8 cellular contexts compared by ENCODE assay signal in genomic region chr1:226738995-226739695, GRCh38. TPM values are rescaled to one million over a fixed set of nuclear protein-coding genes. Genes with fewer than 3 reads are reported as not detected.
DNase-seq lines count a peak whose midpoint lies in the region; ATAC-seq and TF ChIP-seq lines count a peak whose summit lies in the region.

Gene ITPKB (minus strand): TSS chr1:226739282. CDS start chr1:226737458, 1,824 bp downstream.

- peak within 1 kb of the TSS; percentile 81 for H3K4me3 ChIP-seq in PC-3 (ENCODE audit: low read length)
- H3K4me3 ChIP-seq in fibroblast of the aortic adventitia (ENCODE audit: low read depth, low read length), result peak within 1 kb of the TSS; percentile 77

- H3F3A ChIP-seq in PC-3 (ENCODE audit: low read length, unreplicated experiment), result no peaks in the 10 kb centered on the region

- H3K9me3 ChIP-seq in PC-3 (ENCODE audit: low read length), result peaks cover 7% of the 10 kb centered on the region; the same call in 1 of the 2 replicates

- H3K27me3 Mint-ChIP-seq in natural killer cell treated with Interleukin-12 subunit alpha and Interleukin-12 subunit beta and Interleukin-15 and Interleukin-18, amount 100 ng/mL, for 72 hours, result no peaks in the 10 kb centered on the region
- H3K27me3 Mint-ChIP-seq in type B pancreatic cell, result no peaks in the 10 kb centered on the region

- peak within 1 kb of the TSS; percentile 85 for H3K9ac ChIP-seq in PC-3 (ENCODE audit: low read length)

- H3K36me3 Mint-ChIP-seq in natural killer cell treated with Interleukin-12 subunit alpha and Interleukin-12 subunit beta and Interleukin-15 and Interleukin-18, amount 100 ng/mL, for 72 hours, result peaks cover 10% of the 10 kb centered on the region
- H3K36me3 Mint-ChIP-seq in type B pancreatic cell, result peaks cover 10% of the 10 kb centered on the region

- peak within 1 kb of the TSS; percentile 47 for H3K27ac ChIP-seq in PC-3 (ENCODE audit: low read length)

- TF ChIP-seq CTCF in PC-3 (conservative IDR thresholded peaks at IDR 0.05; ENCODE audit: low read depth, low read length), result no peak
- TF ChIP-seq CTCF in fibroblast of the aortic adventitia (IDR thresholded peaks at IDR 0.05; ENCODE audit: insufficient read depth, low read length), result no peak
- no peak for TF ChIP-seq CTCF in type B pancreatic cell (conservative IDR thresholded peaks at IDR 0.05)

- peak within 1 kb of the TSS; percentile 88 for H2AFZ ChIP-seq in PC-3 (ENCODE audit: low read length)

- H3K4me3 Mint-ChIP-seq in natural killer cell treated with Interleukin-12 subunit alpha and Interleukin-12 subunit beta and Interleukin-15 and Interleukin-18, amount 100 ng/mL, for 72 hours, result peak within 1 kb of the TSS; percentile 83
- H3K4me3 Mint-ChIP-seq in type B pancreatic cell, result peak within 1 kb of the TSS; percentile 97

- H3K9me2 ChIP-seq in PC-3 (replicated peaks; ENCODE audit: low read length), result no peaks in the 10 kb centered on the region

- 0 out of 2 replicates have a peak, but pooled peaks cover 5% of the 10 kb centered on the region for H3K36me3 ChIP-seq in PC-3 (ENCODE audit: low read depth, low read length)

- TSS peak; percentile 36 for BruUV-seq in PC-3 (replicated peaks; lab: Mats Ljungman, UMichigan)

- H3K9me3 Mint-ChIP-seq in natural killer cell treated with Interleukin-12 subunit alpha and Interleukin-12 subunit beta and Interleukin-15 and Interleukin-18, amount 100 ng/mL, for 72 hours, result no peaks in the 10 kb centered on the region
- no peaks in the 10 kb centered on the region for H3K9me3 Mint-ChIP-seq in type B pancreatic cell

- peaks cover 36% of the 10 kb centered on the region for H3K79me2 ChIP-seq in PC-3 (ENCODE audit: low read length)

- intact Hi-C loops in PC-3 (cut with micrococcal nuclease), result loop anchor here (1.0 to 2.0 kb wide), 5 partner anchors 46 to 132 kb away; no protein-coding TSS in a partner anchor

- CTCF ChIA-PET in PC-3 (lab: Charles Lee), result interaction anchor here (0.6 to 1.0 kb wide), 4 partner anchors 25 to 1844 kb away, joined by 3 to 6 read pairs (median 3); no protein-coding TSS in a partner anchor

- H3K4me1 Mint-ChIP-seq in natural killer cell treated with Interleukin-12 subunit alpha and Interleukin-12 subunit beta and Interleukin-15 and Interleukin-18, amount 100 ng/mL, for 72 hours (ENCODE audit: low read depth in 2 of 2), result peaks cover 15 to 21% of the 10 kb centered on the region in 2 donors
- peaks cover 6% of the 10 kb centered on the region for H3K4me1 Mint-ChIP-seq in type B pancreatic cell (ENCODE audit: unreplicated experiment)

- H3K27me3 ChIP-seq in PC-3 (ENCODE audit: low read length), result no peaks in the 10 kb centered on the region

- H4K20me1 ChIP-seq in PC-3 (ENCODE audit: low read length), result no peaks in the 10 kb centered on the region

- H3K4me1 ChIP-seq in PC-3 (ENCODE audit: insufficient read depth, low read length), result peaks cover 13% of the 10 kb centered on the region

- POLR2A ChIA-PET in PC-3 (lab: Charles Lee; ENCODE audit: unreplicated experiment), result interaction anchor here (0.5 to 0.6 kb wide), 2 partner anchors 76 to 144 kb away, joined by 4 to 10 read pairs; no protein-coding TSS in a partner anchor

- H3K27ac Mint-ChIP-seq in natural killer cell treated with Interleukin-12 subunit alpha and Interleukin-12 subunit beta and Interleukin-15 and Interleukin-18, amount 100 ng/mL, for 72 hours, result peak within 1 kb of the TSS; percentile 69 to 96
- H3K27ac Mint-ChIP-seq in type B pancreatic cell, result peak within 1 kb of the TSS; percentile 89

- peak within 1 kb of the TSS; percentile 86 for H3K4me2 ChIP-seq in PC-3 (ENCODE audit: low read length)

- peak; percentile 84 to 85 for DNase-seq in AML-193 (lab: John Stamatoyannopoulos, UW)
- DNase-seq in PC-3, result peak; percentile 82
- DNase-seq in activated T-helper 1 cell treated with anti-CD3 and anti-CD28 coated beads, Interleukin-2, amount 50 U/mL, for 16 hours (ENCODE audit: low read depth in 1 of 2, low spot score in 1 of 2), result peak; percentile 28 to 48
- peak; percentile 89 for DNase-seq in fibroblast of the aortic adventitia (ENCODE audit: low read depth)
- peak; percentile 76 for DNase-seq in natural killer cell treated with Interleukin-12 subunit alpha and Interleukin-12 subunit beta and Interleukin-15 and Interleukin-18, amount 100 ng/mL, for 72 hours (ENCODE audit: low spot score)
- DNase-seq in type B pancreatic cell (ENCODE audit: extremely low spot score, unreplicated experiment), result no peak

- ATAC-seq in GM21717 (IDR thresholded peaks at IDR 0.05; ENCODE audit: unreplicated experiment), result peak; percentile 36
- peak; percentile 39 for ATAC-seq in PC-3
- peak; percentile 37 to 68 for ATAC-seq in natural killer cell treated with Interleukin-12 subunit alpha and Interleukin-12 subunit beta and Interleukin-15 and Interleukin-18, amount 100 ng/mL, for 72 hours
- no peak for ATAC-seq in HG02970 (IDR thresholded peaks at IDR 0.05; ENCODE audit: low FRiP score, unreplicated experiment)

RNA-seq across cellular contexts. Expression of gene ITPKB, which starts in this region (rescaled TPM):
- 17.7 and 24.1 TPM in 2 replicates for total RNA-seq in PC-3 (2014; rRNA removed)
- 7.5 and 17.2 TPM in 2 replicates for total RNA-seq in fibroblast of the aortic adventitia (ENCODE audit: low replicate concordance)
- 10 to 100 TPM; 27.2 to 35.2 TPM for total RNA-seq in natural killer cell treated with Interleukin-12 subunit alpha and Interleukin-12 subunit beta and Interleukin-15 and Interleukin-18, amount 100 ng/mL, for 72 hours
- total RNA-seq in type B pancreatic cell (ENCODE audit: low replicate concordance), result 24.5 and 31.4 TPM in 2 replicates
